In genomic region chr19:778910-779653, GRCh38 we compare ENCODE assay signal across 1 cellular context.
TF ChIP-seq lines count a peak whose summit lies in the region.

No MANE protein-coding gene starts in this region.

TF ChIP-seq in IMR-90, 13 proteins besides CTCF, POLR2A, EP300 and RAD21 (continued from another document):
- TF ChIP-seq RFX5 (IDR thresholded peaks at IDR 0.05; ENCODE audit: low read depth, low read length): no peak
- peak; percentile 98 for TF ChIP-seq CEBPB (IDR thresholded peaks at IDR 0.05; ENCODE audit: low read depth, low read length)
- peak; percentile 72 for TF ChIP-seq USF2 (IDR thresholded peaks at IDR 0.05; ENCODE audit: low read depth, low read length)
- peak; percentile 85 for TF ChIP-seq MXI1 (IDR thresholded peaks at IDR 0.05; ENCODE audit: borderline replicate concordance, low read depth, low read length)
- no peak for TF ChIP-seq ELK1 (IDR thresholded peaks at IDR 0.05; ENCODE audit: borderline replicate concordance, low read depth, low read length)
- peak; percentile 23; the same call in 1 of the 2 replicates for TF ChIP-seq BHLHE40 (IDR thresholded peaks at IDR 0.05; ENCODE audit: low read depth, low read length)
